1 cellular context compared by ENCODE assay signal in genomic region chr9:21039302-21039701, GRCh38.
TF ChIP-seq lines count a peak whose summit lies in the region.

No MANE protein-coding gene starts in this region.

TF ChIP-seq in GM12878, 131 proteins besides CTCF, POLR2A, EP300 and RAD21:
- no peak for TF ChIP-seq ZBTB40 (IDR thresholded peaks at IDR 0.05; ENCODE audit: borderline replicate concordance)
- no peak for TF ChIP-seq ZNF24 (IDR thresholded peaks at IDR 0.05)
